Comparison of ENCODE assay signal across 1 cellular context in genomic region chr15:57253082-57253481, GRCh38.
TF ChIP-seq lines count a peak whose summit lies in the region.

No MANE protein-coding gene starts in this region.

TF ChIP-seq in K562, 482 proteins besides CTCF, POLR2A, EP300 and RAD21 (continued from another document and continues in another):
- TF ChIP-seq, protein P1, sequence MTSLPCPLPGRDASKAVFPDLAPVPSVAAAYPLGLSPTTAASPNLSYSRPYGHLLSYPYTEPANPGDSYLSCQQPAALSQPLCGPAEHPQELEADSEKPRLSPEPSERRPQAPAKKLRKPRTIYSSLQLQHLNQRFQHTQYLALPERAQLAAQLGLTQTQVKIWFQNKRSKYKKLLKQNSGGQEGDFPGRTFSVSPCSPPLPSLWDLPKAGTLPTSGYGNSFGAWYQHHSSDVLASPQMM (CRISPR knock-in tag; IDR thresholded peaks at IDR 0.05): no peak
- TF ChIP-seq CREB3 (tag; conservative IDR thresholded peaks at IDR 0.05; ENCODE audit: low read depth) (no peak), KDM1A (IDR thresholded peaks at IDR 0.05) (no peak), BRF2 (IDR thresholded peaks at IDR 0.05; ENCODE audit: borderline replicate concordance, insufficient read depth, insufficient read length) (no peak), ZSCAN32 (CRISPR knock-in tag; IDR thresholded peaks at IDR 0.05) (peak; percentile 87), ZNF318 (IDR thresholded peaks at IDR 0.05; ENCODE audit: borderline replicate concordance in 1 of 2, low read depth in 1 of 2) (no peak), ZNF445 (CRISPR knock-in tag; IDR thresholded peaks at IDR 0.05; ENCODE audit: low read depth) (no peak), MLLT1 (IDR thresholded peaks at IDR 0.05) (no peak), TCFL5 (CRISPR knock-in tag; conservative IDR thresholded peaks at IDR 0.05) (no peak), CXXC5 (CRISPR knock-in tag; IDR thresholded peaks at IDR 0.05) (peak; percentile 63), SREBF1 (IDR thresholded peaks at IDR 0.05; ENCODE audit: borderline replicate concordance, low read depth, low read length) (no peak), MECOM (CRISPR knock-in tag; IDR thresholded peaks at IDR 0.05) (0 out of 2 replicates have a peak, but pooled peaks have one; percentile 3), BRD9 (IDR thresholded peaks at IDR 0.05; ENCODE audit: low read depth, partially characterized antibody) (no peak), CBX3 (IDR thresholded peaks at IDR 0.05; ENCODE audit: borderline replicate concordance in 1 of 2, low read length in 2 of 2) (no peak), CUX1 (CRISPR knock-in tag; IDR thresholded peaks at IDR 0.05) (no peak), E2F4 (CRISPR knock-in tag; IDR thresholded peaks at IDR 0.05; ENCODE audit: low read depth) (no peak), CBX5 (IDR thresholded peaks at IDR 0.05; ENCODE audit: borderline replicate concordance, low read depth) (no peak), ZC3H11A (IDR thresholded peaks at IDR 0.05; ENCODE audit: low read depth, low read length) (no peak), MTA3 (IDR thresholded peaks at IDR 0.05; ENCODE audit: borderline replicate concordance) (no peak), ZNF644 (tag; IDR thresholded peaks at IDR 0.05; ENCODE audit: low read depth) (no peak), ZNF76 (CRISPR knock-in tag; IDR thresholded peaks at IDR 0.05; ENCODE audit: borderline replicate concordance) (0 out of 2 replicates have a peak, but pooled peaks have one; percentile 20), TAF7 (tag; IDR thresholded peaks at IDR 0.05) (no peak), POLR3A (IDR thresholded peaks at IDR 0.05; ENCODE audit: borderline replicate concordance, extremely low read depth, insufficient read depth, insufficient read length) (no peak), TCF7L2 (IDR thresholded peaks at IDR 0.05; ENCODE audit: low read depth, low read length) (no peak), CBFA2T3 (IDR thresholded peaks at IDR 0.05) (no peak), ZNF143 (CRISPR knock-in tag; IDR thresholded peaks at IDR 0.05) (no peak), HNRNPL (IDR thresholded peaks at IDR 0.05; ENCODE audit: low read depth, low read length) (no peak), ZNF444 (CRISPR knock-in tag; IDR thresholded peaks at IDR 0.05) (no peak), SREBF2 (CRISPR knock-in tag; IDR thresholded peaks at IDR 0.05) (no peak), DIDO1 (tag; IDR thresholded peaks at IDR 0.05; ENCODE audit: low read depth) (peak; percentile 31; the same call in 1 of the 2 replicates), ZNF398 (CRISPR knock-in tag; IDR thresholded peaks at IDR 0.05) (no peak), RBM39 (optimal IDR thresholded peaks at IDR 0.05; ENCODE audit: low read depth, low read length) (no peak)
- TF ChIP-seq, protein P2, sequence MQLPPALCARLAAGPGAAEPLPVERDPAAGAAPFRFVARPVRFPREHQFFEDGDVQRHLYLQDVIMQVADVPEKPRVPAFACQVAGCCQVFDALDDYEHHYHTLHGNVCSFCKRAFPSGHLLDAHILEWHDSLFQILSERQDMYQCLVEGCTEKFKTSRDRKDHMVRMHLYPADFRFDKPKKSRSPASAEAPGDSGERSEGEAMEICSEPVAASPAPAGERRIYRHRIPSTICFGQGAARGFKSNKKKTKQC (CRISPR knock-in tag; IDR thresholded peaks at IDR 0.05): no peak
- TF ChIP-seq, protein P3, sequence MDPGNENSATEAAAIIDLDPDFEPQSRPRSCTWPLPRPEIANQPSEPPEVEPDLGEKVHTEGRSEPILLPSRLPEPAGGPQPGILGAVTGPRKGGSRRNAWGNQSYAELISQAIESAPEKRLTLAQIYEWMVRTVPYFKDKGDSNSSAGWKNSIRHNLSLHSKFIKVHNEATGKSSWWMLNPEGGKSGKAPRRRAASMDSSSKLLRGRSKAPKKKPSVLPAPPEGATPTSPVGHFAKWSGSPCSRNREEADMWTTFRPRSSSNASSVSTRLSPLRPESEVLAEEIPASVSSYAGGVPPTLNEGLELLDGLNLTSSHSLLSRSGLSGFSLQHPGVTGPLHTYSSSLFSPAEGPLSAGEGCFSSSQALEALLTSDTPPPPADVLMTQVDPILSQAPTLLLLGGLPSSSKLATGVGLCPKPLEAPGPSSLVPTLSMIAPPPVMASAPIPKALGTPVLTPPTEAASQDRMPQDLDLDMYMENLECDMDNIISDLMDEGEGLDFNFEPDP (CRISPR knock-in tag; IDR thresholded peaks at IDR 0.05): no peak
